ENCODE assay signal across 21 cellular contexts in genomic region chr2:144102386-144102785, GRCh38.
"Had no signal": no experiment of that assay in that cellular context is flagged by ENCODE, and none has a peak within 500 bp of the region (broad histone marks: within the 10 kb centered on the region; RNA-seq: fewer than 3 reads in every experiment).

No MANE protein-coding gene starts in this region.

- H3K4me3 ChIP-seq: mucosa of descending colon, tibial artery, uterus had no signal

- H3K4me1 ChIP-seq: parathyroid adenoma, tibial artery, uterus had no signal

- H3K27ac ChIP-seq: brain microvascular endothelial cell, neutrophil, parathyroid adenoma, tibial artery, uterus had no signal

- H3K9ac ChIP-seq: parathyroid adenoma had no signal

- ATAC-seq: activated CD8-positive, alpha-beta T cell treated with anti-CD3 and anti-CD28 coated beads, Interleukin-2, amount 10 ng/mL, durations not matched to agents 7 days and 5 days; left colon; mucosa of descending colon; naive thymus-derived CD8-positive, alpha-beta T cell; stimulated activated naive B cell treated with anti-CD40 and anti-IgM and Interleukin-4, amounts not matched to agents 10 μg/mL and 1 μg/mL and 100 μg/mL, for 72 hours had no signal

- H3K79me2 ChIP-seq: parathyroid adenoma had no signal

- H3K36me3 ChIP-seq: brain microvascular endothelial cell, neutrophil, uterus had no signal

- H3K27me3 ChIP-seq: brain microvascular endothelial cell, neutrophil, tibial artery, uterus had no signal

- DNase-seq: activated B cell treated with CpG ODN at 0.5 μM for 24 hours; activated CD4-positive, alpha-beta T cell treated with anti-CD3 and anti-CD28 coated beads for 48 hours; activated CD8-positive, alpha-beta memory T cell treated with anti-CD3 and anti-CD28 coated beads, Interleukin-2, amount 50 U/mL, for 4 hours; activated CD8-positive, alpha-beta T cell treated with anti-CD3 and anti-CD28 coated beads, Interleukin-2, amount 10 ng/mL, durations not matched to agents 7 days and 5 days; activated gamma-delta T cell treated with Interleukin-2 at 50 U/mL for 16 hours; activated naive CD8-positive, alpha-beta T cell treated with anti-CD3 and anti-CD28 coated beads, Interleukin-2, amount 10 ng/mL, durations not matched to agents 7 days and 5 days; activated T-cell treated with anti-CD3 and anti-CD28 coated beads, Interleukin-2, amount 50 U/mL, for 48 hours; brain microvascular endothelial cell; cerebellar nuclear complex; effector memory CD4-positive, alpha-beta T cell; erythroblast; left colon; mucosa of descending colon; naive thymus-derived CD8-positive, alpha-beta T cell; stimulated activated CD4-positive, alpha-beta T cell treated with anti-CD3 and anti-CD28 coated beads, Interleukin-15, amount 100 ng/mL, for 24 hours; stimulated activated CD4-positive, alpha-beta T cell treated with anti-CD3 and anti-CD28 coated beads, Interleukin-4, amount 100 ng/mL, for 1 hour; stimulated activated naive B cell treated with anti-CD40 and anti-IgM and Interleukin-4, amounts not matched to agents 10 μg/mL and 1 μg/mL and 100 μg/mL, for 72 hours; tibial artery; uterus had no signal

- H2AFZ ChIP-seq: parathyroid adenoma had no signal

- H3K9me3 ChIP-seq: neutrophil, uterus had no signal
